Comparison of ENCODE assay signal across 14 cellular contexts in genomic region chr17:63932721-63933120, GRCh38. TPM values are rescaled to one million over a fixed set of nuclear protein-coding genes. Genes with fewer than 3 reads are reported as not detected.
DNase-seq lines count a peak whose midpoint lies in the region; ATAC-seq and TF ChIP-seq lines count a peak whose summit lies in the region.
"Had no signal": no experiment of that assay in that cellular context is flagged by ENCODE, and none has a peak within 500 bp of the region (broad histone marks: within the 10 kb centered on the region; RNA-seq: fewer than 3 reads in every experiment).

No MANE protein-coding gene starts in this region.

- H3K27me3 Mint-ChIP-seq in activated T-cell treated with anti-CD3 and anti-CD28 coated beads, Interleukin-2, amount 50 U/mL, for 4 hours (ENCODE audit: low read depth), result no peaks in the 10 kb centered on the region
- H3K27me3 Mint-ChIP-seq in nephron progenitor cell (ENCODE audit: low read depth, poor library complexity), result peaks cover 11% of the 10 kb centered on the region
- H3K27me3 Mint-ChIP-seq: type B pancreatic cell had no signal

- POLR2A ChIA-PET in OCI-LY7 (lab: Charles Lee), result interaction anchor here (1.0 to 2.4 kb wide), 6 partner anchors 10 to 573 kb away, joined by 4 to 19 read pairs (median 8); partner anchors contain the start of genes DDX5 and ICAM2

- no peaks in the 10 kb centered on the region for H3K36me3 Mint-ChIP-seq in activated T-cell treated with anti-CD3 and anti-CD28 coated beads, Interleukin-2, amount 50 U/mL, for 4 hours (ENCODE audit: insufficient read depth)
- no peaks in the 10 kb centered on the region for H3K36me3 Mint-ChIP-seq in nephron progenitor cell (ENCODE audit: low read depth)
- H3K36me3 Mint-ChIP-seq: type B pancreatic cell, WTC11 had no signal

- H3K27ac ChIP-seq in OCI-LY7 (ENCODE audit: low read depth, low read length, poor library complexity, severe bottlenecking), result peak overlapping the region; percentile 99
- H3K27ac ChIP-seq in esophagus muscularis mucosa (replicated peaks in 1 of 4), result no peak overlapping the region
- H3K27ac ChIP-seq in gastroesophageal sphincter, result no peak overlapping the region
- H3K27ac ChIP-seq: psoas muscle had no signal

- peak overlapping the region; percentile 95 for H3K4me2 ChIP-seq in OCI-LY7 (ENCODE audit: low read length)

- CTCF ChIA-PET in OCI-LY7 (lab: Charles Lee; ENCODE audit: unreplicated experiment), result interaction anchor here (3.3 kb wide), 1 partner anchor 14 kb away, joined by 21 read pairs; no protein-coding TSS in a partner anchor

- 87% methylated on average over 4 of the region's 4 CpGs for WGBS in esophagus muscularis mucosa
- WGBS in gastroesophageal sphincter (ENCODE audit: low coverage in 1 of 2), 2 donors, result 90% methylated on average over 2 of the region's 4 CpGs; no CpG with 5 or more reads in 1 of the 2 donors

- DNase-seq in activated T-cell treated with anti-CD3 and anti-CD28 coated beads, Interleukin-2, amount 50 U/mL, for 4 hours, result no peak
- no peak for DNase-seq in activated T-cell treated with anti-CD3 and anti-CD28 coated beads, Interleukin-2, amount 50 U/mL, for 48 hours
- DNase-seq in OCI-LY7 (ENCODE audit: low spot score), result peak; percentile 56
- no peak for DNase-seq in nephron progenitor cell
- DNase-seq in esophagus muscularis mucosa (ENCODE audit: extremely low spot score), result no peak
- no peak for DNase-seq in GM13976 (ENCODE audit: low spot score)
- DNase-seq: amniotic stem cell; effector CD4-positive, alpha-beta T cell had no signal

- no peak overlapping the region for H2AFZ ChIP-seq in OCI-LY7 (ENCODE audit: low read length)

- peaks cover 17% of the 10 kb centered on the region for H4K20me1 ChIP-seq in OCI-LY7 (ENCODE audit: insufficient read depth, low read length)

- in situ Hi-C loops in GM13976 (cut with MboI; ENCODE audit: low sequenced_read_pairs, unreplicated experiment), result no loop called here

- H3K9me3 ChIP-seq in OCI-LY7 (ENCODE audit: low read length) (no peaks in the 10 kb centered on the region), esophagus muscularis mucosa (no peaks in the 10 kb centered on the region), gastroesophageal sphincter (no peaks in the 10 kb centered on the region)
- H3K9me3 ChIP-seq: psoas muscle had no signal

- H3K36me3 ChIP-seq in OCI-LY7 (ENCODE audit: insufficient read depth, low read length) (peaks cover 44% of the 10 kb centered on the region), esophagus muscularis mucosa (peaks cover 0 to 13% (median 0%) of the 10 kb centered on the region in 4 donors), gastroesophageal sphincter (no peaks in the 10 kb centered on the region)

- TF ChIP-seq POLR2A in esophagus muscularis mucosa (IDR thresholded peaks at IDR 0.05; ENCODE audit: low read depth) (no peak), gastroesophageal sphincter (IDR thresholded peaks at IDR 0.05) (no peak)

- no peak for ATAC-seq in activated T-cell treated with anti-CD3 and anti-CD28 coated beads, Interleukin-2, amount 50 U/mL, for 4 hours
- ATAC-seq in GM21723 (IDR thresholded peaks at IDR 0.05; ENCODE audit: unreplicated experiment) (peak; percentile 27), gastroesophageal sphincter (no peak)
- ATAC-seq: WTC11 had no signal

- peak overlapping the region; percentile 19 for H3K27ac Mint-ChIP-seq in nephron progenitor cell
- H3K27ac Mint-ChIP-seq: type B pancreatic cell, WTC11 had no signal

- no peaks in the 10 kb centered on the region for H3K9me2 ChIP-seq in OCI-LY7 (ENCODE audit: insufficient read depth, low read length)

- intact Hi-C loops in OCI-LY7 (cut with micrococcal nuclease; ENCODE audit: unreplicated experiment), result loop anchor here (1.0 to 5.0 kb wide), 3 partner anchors 14 to 235 kb away; partner anchors contain the start of gene ICAM2
- intact Hi-C loops in esophagus muscularis mucosa (cut with DNase I), result no loop called here

- peak; percentile 58; the same call in 1 of the 2 replicates for TF ChIP-seq CTCF in OCI-LY7 (conservative IDR thresholded peaks at IDR 0.05; ENCODE audit: low read length)
- no peak for TF ChIP-seq CTCF in nephron progenitor cell (IDR thresholded peaks at IDR 0.05)
- no peak for TF ChIP-seq CTCF in esophagus muscularis mucosa (IDR thresholded peaks at IDR 0.05)
- no peak for TF ChIP-seq CTCF in gastroesophageal sphincter (IDR thresholded peaks at IDR 0.05)
- no peak for TF ChIP-seq CTCF in GM13976 (IDR thresholded peaks at IDR 0.05; ENCODE audit: borderline replicate concordance, control extremely low read depth, extremely low read depth, insufficient read depth, missing control alignments)

- BruUV-seq in OCI-LY7 (replicated peaks; lab: Mats Ljungman, UMichigan), result TSS peak; percentile 90

- peaks cover 50% of the 10 kb centered on the region for H3K79me2 ChIP-seq in OCI-LY7 (ENCODE audit: insufficient read depth, low read depth, low read length)

- H3K4me1 ChIP-seq in OCI-LY7 (ENCODE audit: insufficient read depth, low read length, poor library complexity, severe bottlenecking), result peaks cover 73% of the 10 kb centered on the region
- H3K4me1 ChIP-seq in esophagus muscularis mucosa, result peaks cover 5 to 20% (median 16%) of the 10 kb centered on the region in 4 donors
- peaks cover 0 to 17% (median 4%) of the 10 kb centered on the region in 3 donors for H3K4me1 ChIP-seq in gastroesophageal sphincter

- TF ChIP-seq EP300 in esophagus muscularis mucosa (IDR thresholded peaks at IDR 0.05) (no peak), gastroesophageal sphincter (IDR thresholded peaks at IDR 0.05) (no peak)

- H3K27me3 ChIP-seq in esophagus muscularis mucosa, result no peaks in the 10 kb centered on the region
- H3K27me3 ChIP-seq in gastroesophageal sphincter, result peaks cover 17% of the 10 kb centered on the region

- peaks cover 27% of the 10 kb centered on the region for H3K4me1 Mint-ChIP-seq in activated T-cell treated with anti-CD3 and anti-CD28 coated beads, Interleukin-2, amount 50 U/mL, for 4 hours (ENCODE audit: low read depth)
- peaks cover 28% of the 10 kb centered on the region for H3K4me1 Mint-ChIP-seq in nephron progenitor cell

- H3K4me3 ChIP-seq in OCI-LY7 (ENCODE audit: low read depth, low read length, poor library complexity, severe bottlenecking), result peak overlapping the region; percentile 98
- no peak overlapping the region for H3K4me3 ChIP-seq in esophagus muscularis mucosa
- no peak overlapping the region for H3K4me3 ChIP-seq in gastroesophageal sphincter
- H3K4me3 ChIP-seq: lung had no signal

- H3K4me3 Mint-ChIP-seq in activated T-cell treated with anti-CD3 and anti-CD28 coated beads, Interleukin-2, amount 50 U/mL, for 4 hours, result peak overlapping the region; percentile 88
- H3K4me3 Mint-ChIP-seq in nephron progenitor cell, result no peak overlapping the region
- H3K4me3 Mint-ChIP-seq: type B pancreatic cell, WTC11 had no signal

- no peaks in the 10 kb centered on the region for H3K9me3 Mint-ChIP-seq in activated T-cell treated with anti-CD3 and anti-CD28 coated beads, Interleukin-2, amount 50 U/mL, for 4 hours
- no peaks in the 10 kb centered on the region for H3K9me3 Mint-ChIP-seq in nephron progenitor cell
- H3K9me3 Mint-ChIP-seq: type B pancreatic cell, WTC11 had no signal

RNA-seq across cellular contexts. Expression of gene CD79B, which starts 0.6 kb away (rescaled TPM):
- 10 to 100 TPM; 15.3 to 21.6 (median 17.1) TPM for total RNA-seq in activated T-cell treated with anti-CD3 and anti-CD28 coated beads, Interleukin-2, amount 50 U/mL, for 4 hours
- total RNA-seq in OCI-LY7 (2014; rRNA removed; shearing (Covaris generic)), result 743 and 751 TPM in 2 replicates
- 457 and 479 TPM in 2 replicates for total RNA-seq in OCI-LY7 (2022)
- 1 to 10 TPM; 2.1 to 6.1 (median 5.8) TPM for total RNA-seq in esophagus muscularis mucosa
- 1 to 10 TPM in 3 of 4 donors, not detected in 1; 2.0 to 5.9 (median 3.3) TPM for total RNA-seq in gastroesophageal sphincter

RNA-seq across cellular contexts. Expression of gene GH1, which starts 14.1 kb away (rescaled TPM):
- not detected for total RNA-seq in activated T-cell treated with anti-CD3 and anti-CD28 coated beads, Interleukin-2, amount 50 U/mL, for 4 hours
- total RNA-seq in OCI-LY7 (2014; rRNA removed; shearing (Covaris generic)), result 0.21 and 4.3 TPM in 2 replicates
- 0.96 TPM in 1 of 2 replicates, not detected in the other for total RNA-seq in OCI-LY7 (2022)
- not detected for total RNA-seq in esophagus muscularis mucosa
- not detected for total RNA-seq in gastroesophageal sphincter
- total RNA-seq: lung, psoas muscle, WTC11 had no signal

RNA-seq across cellular contexts. Expression of gene CSHL1, which starts 21.7 kb away (rescaled TPM):
- total RNA-seq in activated T-cell treated with anti-CD3 and anti-CD28 coated beads, Interleukin-2, amount 50 U/mL, for 4 hours, result not detected
- not detected in 2 replicates for total RNA-seq in OCI-LY7 (2014; rRNA removed; shearing (Covaris generic))
- total RNA-seq in OCI-LY7 (2022) (not detected in 2 replicates), esophagus muscularis mucosa (not detected), gastroesophageal sphincter (not detected)
- total RNA-seq: lung, psoas muscle, WTC11 had no signal

RNA-seq across cellular contexts. Expression of gene CSH1, which starts 36.3 kb away (rescaled TPM):
- total RNA-seq in activated T-cell treated with anti-CD3 and anti-CD28 coated beads, Interleukin-2, amount 50 U/mL, for 4 hours, result not detected
- total RNA-seq in OCI-LY7 (2014; rRNA removed; shearing (Covaris generic)), result not detected in 2 replicates
- total RNA-seq in OCI-LY7 (2022), result not detected in 2 replicates
- total RNA-seq in esophagus muscularis mucosa, result not detected
- total RNA-seq in gastroesophageal sphincter, result not detected
- total RNA-seq: lung, psoas muscle, WTC11 had no signal

RNA-seq across cellular contexts. Expression of gene SCN4A, which starts 40.0 kb away (rescaled TPM):
- under 1 TPM in 2 of 3 donors, not detected in 1; 0.05 to 0.14 TPM for total RNA-seq in activated T-cell treated with anti-CD3 and anti-CD28 coated beads, Interleukin-2, amount 50 U/mL, for 4 hours
- 3.0 and 6.4 TPM in 2 replicates for total RNA-seq in OCI-LY7 (2014; rRNA removed; shearing (Covaris generic))
- total RNA-seq in OCI-LY7 (2022), result 9.0 and 11.9 TPM in 2 replicates
- under 1 TPM; under 0.01 to 0.71 (median 0.20) TPM for total RNA-seq in esophagus muscularis mucosa
- total RNA-seq in gastroesophageal sphincter, result under 1 TPM; 0.15 to 0.47 (median 0.35) TPM

Comparison
In these comparisons a context has a peak if more than half of its experiments do, and no peak if none do; other contexts are left out.
1. RNA of gene CD79B, which starts 0.6 kb away (total RNA-seq): 457 to 751 TPM in OCI-LY7; 15.3 to 21.6 TPM in activated T-cell treated with anti-CD3 and anti-CD28 coated beads, Interleukin-2, amount 50 U/mL, for 4 hours, 2.1 to 6.1 TPM in esophagus muscularis mucosa and 2.0 to 5.9 TPM in gastroesophageal sphincter; every median in the first group is over 10 times any median in the second.